ENCODE assay signal across 1 cellular context in genomic region chr6:30626484-30627366, GRCh38.
TF ChIP-seq lines count a peak whose summit lies in the region.

Gene ATAT1 (plus strand): TSS chr6:30626874.

TF ChIP-seq in HEK293, 187 proteins besides CTCF, POLR2A, EP300 and RAD21 (continued from another document):
- TF ChIP-seq ZNF335 (tag by site-specific recombination; conservative IDR thresholded peaks at IDR 0.05), result peak; percentile 88
- peak; percentile 91 for TF ChIP-seq HIC1 (tag by site-specific recombination; IDR thresholded peaks at IDR 0.05)
- peak; percentile 89 for TF ChIP-seq ZBTB17 (tag by site-specific recombination; IDR thresholded peaks at IDR 0.05)
- no peak for TF ChIP-seq ZNF747 (tag by site-specific recombination; IDR thresholded peaks at IDR 0.05)
- 0 out of 2 replicates have a peak, but pooled peaks have one; percentile 19 for TF ChIP-seq PRDM10 (tag by site-specific recombination; IDR thresholded peaks at IDR 0.05)
- peak; percentile 72; the same call in 1 of the 2 replicates for TF ChIP-seq ZNF610 (tag by site-specific recombination; IDR thresholded peaks at IDR 0.05; ENCODE audit: borderline replicate concordance)
- no peak for TF ChIP-seq ZFP3 (tag by site-specific recombination; IDR thresholded peaks at IDR 0.05; ENCODE audit: low read depth)
- TF ChIP-seq ZNF621 (tag by site-specific recombination; IDR thresholded peaks at IDR 0.05), result no peak
- peak; percentile 74; the same call in 1 of the 2 replicates for TF ChIP-seq ZNF501 (tag by site-specific recombination; IDR thresholded peaks at IDR 0.05)
- TF ChIP-seq, protein P1, sequence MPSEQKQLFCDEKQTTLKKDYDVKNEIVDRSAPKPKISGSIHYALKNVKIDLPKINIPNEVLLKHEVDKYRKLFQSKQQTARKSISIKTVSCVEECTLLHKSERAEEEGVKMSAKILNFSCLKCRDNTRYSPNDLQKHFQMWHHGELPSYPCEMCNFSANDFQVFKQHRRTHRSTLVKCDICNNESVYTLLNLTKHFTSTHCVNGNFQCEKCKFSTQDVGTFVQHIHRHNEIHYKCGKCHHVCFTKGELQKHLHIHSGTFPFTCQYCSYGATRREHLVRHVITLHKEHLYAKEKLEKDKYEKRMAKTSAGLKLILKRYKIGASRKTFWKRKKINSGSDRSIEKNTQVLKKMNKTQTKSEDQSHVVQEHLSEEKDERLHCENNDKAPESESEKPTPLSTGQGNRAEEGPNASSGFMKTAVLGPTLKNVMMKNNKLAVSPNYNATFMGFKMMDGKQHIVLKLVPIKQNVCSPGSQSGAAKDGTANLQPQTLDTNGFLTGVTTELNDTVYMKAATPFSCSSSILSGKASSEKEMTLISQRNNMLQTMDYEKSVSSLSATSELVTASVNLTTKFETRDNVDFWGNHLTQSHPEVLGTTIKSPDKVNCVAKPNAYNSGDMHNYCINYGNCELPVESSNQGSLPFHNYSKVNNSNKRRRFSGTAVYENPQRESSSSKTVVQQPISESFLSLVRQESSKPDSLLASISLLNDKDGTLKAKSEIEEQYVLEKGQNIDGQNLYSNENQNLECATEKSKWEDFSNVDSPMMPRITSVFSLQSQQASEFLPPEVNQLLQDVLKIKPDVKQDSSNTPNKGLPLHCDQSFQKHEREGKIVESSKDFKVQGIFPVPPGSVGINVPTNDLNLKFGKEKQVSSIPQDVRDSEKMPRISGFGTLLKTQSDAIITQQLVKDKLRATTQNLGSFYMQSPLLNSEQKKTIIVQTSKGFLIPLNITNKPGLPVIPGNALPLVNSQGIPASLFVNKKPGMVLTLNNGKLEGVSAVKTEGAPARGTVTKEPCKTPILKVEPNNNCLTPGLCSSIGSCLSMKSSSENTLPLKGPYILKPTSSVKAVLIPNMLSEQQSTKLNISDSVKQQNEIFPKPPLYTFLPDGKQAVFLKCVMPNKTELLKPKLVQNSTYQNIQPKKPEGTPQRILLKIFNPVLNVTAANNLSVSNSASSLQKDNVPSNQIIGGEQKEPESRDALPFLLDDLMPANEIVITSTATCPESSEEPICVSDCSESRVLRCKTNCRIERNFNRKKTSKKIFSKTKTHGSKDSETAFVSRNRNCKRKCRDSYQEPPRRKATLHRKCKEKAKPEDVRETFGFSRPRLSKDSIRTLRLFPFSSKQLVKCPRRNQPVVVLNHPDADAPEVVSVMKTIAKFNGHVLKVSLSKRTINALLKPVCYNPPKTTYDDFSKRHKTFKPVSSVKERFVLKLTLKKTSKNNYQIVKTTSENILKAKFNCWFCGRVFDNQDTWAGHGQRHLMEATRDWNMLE (tag by site-specific recombination; conservative IDR thresholded peaks at IDR 0.05; ENCODE audit: low read depth), result peak; percentile 59
- 0 out of 2 replicates have a peak, but pooled peaks have one; percentile 17 for TF ChIP-seq KLF7 (tag by site-specific recombination; IDR thresholded peaks at IDR 0.05; ENCODE audit: borderline replicate concordance)
- TF ChIP-seq IKZF3 (tag by site-specific recombination; IDR thresholded peaks at IDR 0.05), result no peak
- no peak for TF ChIP-seq ELK4 (IDR thresholded peaks at IDR 0.05; ENCODE audit: borderline replicate concordance, low read depth, low read length)
- TF ChIP-seq KLF1 (tag by site-specific recombination; IDR thresholded peaks at IDR 0.05), result peak; percentile 71; the same call in 1 of the 2 replicates
- peak; percentile 73 for TF ChIP-seq ZFP37 (tag by site-specific recombination; IDR thresholded peaks at IDR 0.05)
- TF ChIP-seq, protein P2, sequence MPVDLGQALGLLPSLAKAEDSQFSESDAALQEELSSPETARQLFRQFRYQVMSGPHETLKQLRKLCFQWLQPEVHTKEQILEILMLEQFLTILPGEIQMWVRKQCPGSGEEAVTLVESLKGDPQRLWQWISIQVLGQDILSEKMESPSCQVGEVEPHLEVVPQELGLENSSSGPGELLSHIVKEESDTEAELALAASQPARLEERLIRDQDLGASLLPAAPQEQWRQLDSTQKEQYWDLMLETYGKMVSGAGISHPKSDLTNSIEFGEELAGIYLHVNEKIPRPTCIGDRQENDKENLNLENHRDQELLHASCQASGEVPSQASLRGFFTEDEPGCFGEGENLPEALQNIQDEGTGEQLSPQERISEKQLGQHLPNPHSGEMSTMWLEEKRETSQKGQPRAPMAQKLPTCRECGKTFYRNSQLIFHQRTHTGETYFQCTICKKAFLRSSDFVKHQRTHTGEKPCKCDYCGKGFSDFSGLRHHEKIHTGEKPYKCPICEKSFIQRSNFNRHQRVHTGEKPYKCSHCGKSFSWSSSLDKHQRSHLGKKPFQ (tag by site-specific recombination; IDR thresholded peaks at IDR 0.05), result peak; percentile 18; the same call in 1 of the 2 replicates
- TF ChIP-seq ZNF768 (tag by site-specific recombination; IDR thresholded peaks at IDR 0.05), result no peak
